Comparison of ENCODE assay signal across 8 cellular contexts in the genomic region with DNA sequence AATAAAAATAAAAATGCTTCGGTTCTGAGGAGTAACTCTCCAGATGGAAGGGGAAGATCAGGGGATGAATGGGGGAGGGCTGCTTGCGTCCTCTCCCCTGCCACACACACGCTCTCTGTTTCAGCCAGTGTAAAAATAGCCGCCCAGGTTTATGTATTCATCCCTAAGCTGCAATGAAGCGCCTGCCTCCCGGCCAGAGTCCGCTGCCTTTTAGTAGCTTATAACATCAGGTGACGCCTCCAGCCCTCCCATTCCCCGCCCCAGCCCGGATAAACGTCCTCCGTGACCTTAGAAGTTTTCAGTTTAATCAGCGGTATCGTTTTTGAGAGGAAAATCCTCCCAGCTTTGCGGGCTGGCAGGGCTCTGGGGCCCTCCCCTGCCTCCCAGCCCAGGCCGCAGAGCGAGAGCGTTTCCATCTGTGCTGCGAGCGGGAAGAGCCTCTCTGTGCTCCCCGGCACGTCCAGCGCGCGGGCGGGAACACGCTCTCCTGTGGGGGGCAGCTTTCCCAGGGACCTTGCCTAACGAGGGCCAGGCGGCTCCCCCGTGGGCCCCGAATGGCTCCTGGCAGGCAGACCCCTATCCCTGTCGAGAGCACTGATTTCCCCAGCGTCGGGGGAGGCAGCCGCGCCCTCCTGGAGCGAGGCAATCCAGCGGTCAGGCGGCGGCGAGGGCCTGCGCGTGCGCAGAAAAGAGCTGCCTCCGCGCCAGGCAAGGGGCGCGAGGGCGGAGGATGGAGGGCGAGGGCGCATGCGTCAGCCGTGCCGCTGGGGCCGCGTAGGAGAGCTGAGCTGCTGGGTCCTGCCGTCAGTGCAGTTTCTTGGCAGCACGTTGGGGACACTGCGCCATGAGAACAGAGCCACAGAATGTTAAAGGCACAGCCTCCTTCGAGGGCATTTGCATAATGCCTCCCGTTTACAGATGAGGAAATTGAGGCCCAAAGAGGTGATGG.
DNase-seq lines count a peak whose midpoint lies in the region; ATAC-seq and TF ChIP-seq lines count a peak whose summit lies in the region.

No MANE protein-coding gene starts in this region.

- H3K27me3 Mint-ChIP-seq in activated naive CD8-positive, alpha-beta T cell treated with anti-CD3 and anti-CD28 coated beads, Interleukin-2, amount 10 ng/mL, durations not matched to agents 7 days and 5 days = no peaks in the 10 kb centered on the region

- peak overlapping the region; percentile 93 for H3K27ac Mint-ChIP-seq in activated naive CD8-positive, alpha-beta T cell treated with anti-CD3 and anti-CD28 coated beads, Interleukin-2, amount 10 ng/mL, durations not matched to agents 7 days and 5 days

- H3K27me3 ChIP-seq in PC-3 (ENCODE audit: low read length) (no peaks in the 10 kb centered on the region), rectal smooth muscle tissue (ENCODE audit: control insufficient read depth, insufficient read depth, low read length) (no peaks in the 10 kb centered on the region)

- H3K9me2 ChIP-seq in PC-3 (replicated peaks; ENCODE audit: low read length) = no peaks in the 10 kb centered on the region

- TF ChIP-seq POLR2A in GM10847 (IDR thresholded peaks at IDR 0.05; ENCODE audit: extremely low read depth, insufficient read length) = peak; percentile 66

- no peaks in the 10 kb centered on the region for H3K9me3 Mint-ChIP-seq in activated naive CD8-positive, alpha-beta T cell treated with anti-CD3 and anti-CD28 coated beads, Interleukin-2, amount 10 ng/mL, durations not matched to agents 7 days and 5 days

- DNase-seq in PC-3 = peak; percentile 93
- DNase-seq in activated naive CD8-positive, alpha-beta T cell treated with anti-CD3 and anti-CD28 coated beads, Interleukin-2, amount 10 ng/mL, durations not matched to agents 7 days and 5 days = peak; percentile 97
- peak; percentile 96 for DNase-seq in left cardiac atrium
- DNase-seq in SKM-1 treated with dmso at 0.1 percent for 144 hours (lab: John Stamatoyannopoulos, UW; ENCODE audit: unreplicated experiment) = no peak
- no peak for DNase-seq in NCI-H82 treated with DMSO at 0.1 percent for 48 hours (lab: John Stamatoyannopoulos, UW; ENCODE audit: unreplicated experiment)

- no TSS peak for BruUV-seq in PC-3 (replicated peaks; lab: Mats Ljungman, UMichigan)

- POLR2A ChIA-PET in PC-3 (lab: Charles Lee; ENCODE audit: unreplicated experiment) = interaction anchor here (0.6 to 2.1 kb wide), 27 partner anchors 10 to 554 kb away, joined by 3 to 23 read pairs (median 4); a partner anchor contains a TSS
- POLR2A ChIA-PET in activated naive CD8-positive, alpha-beta T cell treated with anti-CD3 and anti-CD28 coated beads, Interleukin-2, amount 10 ng/mL, durations not matched to agents 7 days and 5 days (lab: Charles Lee) = interaction anchor here (0.6 to 4.1 kb wide), 24 partner anchors 11 to 931 kb away, joined by 3 to 49 read pairs (median 5); a partner anchor contains a TSS

- CTCF ChIA-PET in PC-3 (lab: Charles Lee) = interaction anchor here (0.6 to 2.5 kb wide), 7 partner anchors 37 to 553 kb away, joined by 3 to 16 read pairs (median 6); no protein-coding TSS in a partner anchor

- no peaks in the 10 kb centered on the region for H3K79me2 ChIP-seq in PC-3 (ENCODE audit: low read length)

- peaks cover 2% of the 10 kb centered on the region for H3K36me3 Mint-ChIP-seq in activated naive CD8-positive, alpha-beta T cell treated with anti-CD3 and anti-CD28 coated beads, Interleukin-2, amount 10 ng/mL, durations not matched to agents 7 days and 5 days

- peak overlapping the region; percentile 98 for H3K27ac ChIP-seq in PC-3 (ENCODE audit: low read length)
- H3K27ac ChIP-seq in rectal smooth muscle tissue (ENCODE audit: low read depth, low read length) = peak overlapping the region; percentile 99

- peak overlapping the region; percentile 94 for H3K9ac ChIP-seq in PC-3 (ENCODE audit: low read length)
- H3K9ac ChIP-seq in rectal smooth muscle tissue (ENCODE audit: low read length) = peak overlapping the region; percentile 63

- peak overlapping the region; percentile 76 for H2AFZ ChIP-seq in PC-3 (ENCODE audit: low read length)

- peak overlapping the region; percentile 88 for H3K4me3 Mint-ChIP-seq in activated naive CD8-positive, alpha-beta T cell treated with anti-CD3 and anti-CD28 coated beads, Interleukin-2, amount 10 ng/mL, durations not matched to agents 7 days and 5 days

- peaks cover 40% of the 10 kb centered on the region for H3K4me1 Mint-ChIP-seq in activated naive CD8-positive, alpha-beta T cell treated with anti-CD3 and anti-CD28 coated beads, Interleukin-2, amount 10 ng/mL, durations not matched to agents 7 days and 5 days

- H3K4me2 ChIP-seq in PC-3 (ENCODE audit: low read length) = peak overlapping the region; percentile 92

- intact Hi-C loops in PC-3 (cut with micrococcal nuclease) (loop anchor here (1.0 to 2.0 kb wide), 2 partner anchors 42 to 640 kb away; no protein-coding TSS in a partner anchor), left cardiac atrium (cut with DNase I) (loop anchor here (5.0 kb wide), 2 partner anchors 44 to 541 kb away; no protein-coding TSS in a partner anchor)

- no peaks in the 10 kb centered on the region for H3K9me3 ChIP-seq in PC-3 (ENCODE audit: low read length)

- H3K4me1 ChIP-seq in PC-3 (ENCODE audit: insufficient read depth, low read length) = peaks cover 41% of the 10 kb centered on the region
- H3K4me1 ChIP-seq in rectal smooth muscle tissue (ENCODE audit: control insufficient read depth, insufficient read depth, low read length) = peaks cover 44% of the 10 kb centered on the region

- ATAC-seq in HG02588 (IDR thresholded peaks at IDR 0.05; ENCODE audit: unreplicated experiment) (peak; percentile 70), PC-3 (peak; percentile 84), left cardiac atrium (peak; percentile 87 to 88)
- ATAC-seq in activated naive CD8-positive, alpha-beta T cell treated with anti-CD3 and anti-CD28 coated beads, Interleukin-2, amount 10 ng/mL, durations not matched to agents 7 days and 5 days (ENCODE audit: low read depth) = peak; percentile 96

- H3K36me3 ChIP-seq in PC-3 (ENCODE audit: low read depth, low read length) (no peaks in the 10 kb centered on the region), rectal smooth muscle tissue (ENCODE audit: control insufficient read depth, insufficient read depth, low read length) (no peaks in the 10 kb centered on the region)

- H3K4me3 ChIP-seq in PC-3 (ENCODE audit: low read length) = peak overlapping the region; percentile 70
- peak overlapping the region; percentile 72 for H3K4me3 ChIP-seq in rectal smooth muscle tissue (ENCODE audit: low read length)

- H4K20me1 ChIP-seq in PC-3 (ENCODE audit: low read length) = no peaks in the 10 kb centered on the region

- H3F3A ChIP-seq in PC-3 (ENCODE audit: low read length, unreplicated experiment) = no peaks in the 10 kb centered on the region

- peak; percentile 14; the same call in 1 of the 2 replicates for TF ChIP-seq CTCF in PC-3 (conservative IDR thresholded peaks at IDR 0.05; ENCODE audit: low read depth, low read length)

Comparison
In these comparisons a context has a peak if more than half of its experiments do, and no peak if none do; other contexts are left out.
1. DNase-seq: peak in PC-3 (single experiment), activated naive CD8-positive, alpha-beta T cell treated with anti-CD3 and anti-CD28 coated beads, Interleukin-2, amount 10 ng/mL, durations not matched to agents 7 days and 5 days (single experiment) and left cardiac atrium (single experiment); none in SKM-1 treated with dmso at 0.1 percent for 144 hours (single experiment) and NCI-H82 treated with DMSO at 0.1 percent for 48 hours (single experiment).
2. Peak in every context shown above with its lines, with median percentiles within 50 percentile points of each other: ATAC-seq.